In the genomic region with DNA sequence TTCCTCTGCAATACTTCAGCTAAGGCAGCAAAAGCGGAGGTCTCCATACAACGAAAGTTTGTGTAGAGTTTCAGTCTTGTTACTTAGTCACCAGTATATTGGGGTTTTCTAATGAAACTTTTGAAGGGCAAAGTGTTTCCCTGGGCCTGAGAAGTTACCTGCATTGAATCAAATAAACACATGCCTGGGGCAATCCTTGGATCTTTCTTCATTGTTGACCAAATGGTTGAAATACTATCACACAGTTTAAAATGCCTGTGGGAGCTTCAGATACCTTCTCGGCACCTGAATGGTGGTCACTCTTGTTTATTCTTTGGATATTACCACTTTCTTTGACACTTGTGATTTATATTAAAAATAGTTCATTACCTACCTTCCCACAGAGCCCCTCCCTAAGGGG, we compare ENCODE assay signal across 1 cellular context.
TF ChIP-seq lines count a peak whose summit lies in the region.

No MANE protein-coding gene starts in this region.

TF ChIP-seq in H1, 55 proteins besides CTCF, POLR2A, EP300 and RAD21:
- TF ChIP-seq ZNF274 (IDR thresholded peaks at IDR 0.05; ENCODE audit: borderline replicate concordance, extremely low read depth, low read length) (no peak), KDM1A (IDR thresholded peaks at IDR 0.05; ENCODE audit: borderline replicate concordance, low read length) (no peak), MAX (IDR thresholded peaks at IDR 0.05) (no peak), CBX8 (IDR thresholded peaks at IDR 0.05; ENCODE audit: borderline replicate concordance, low read depth, low read length) (no peak), POU5F1 (IDR thresholded peaks at IDR 0.05; ENCODE audit: low read depth, low read length) (no peak), BCL11A (IDR thresholded peaks at IDR 0.05; ENCODE audit: low read depth in 2 of 2, low read length in 2 of 2) (no peak), POLR2AphosphoS5 (IDR thresholded peaks at IDR 0.05; ENCODE audit: low read depth, low read length) (no peak), CBX5 (IDR thresholded peaks at IDR 0.05; ENCODE audit: low read depth, low read length) (no peak), RBBP5 (IDR thresholded peaks at IDR 0.05; ENCODE audit: borderline replicate concordance, low read depth, low read length) (no peak), PHF8 (conservative IDR thresholded peaks at IDR 0.05; ENCODE audit: low read depth, low read length) (no peak), TAF7 (optimal IDR thresholded peaks at IDR 0.05; ENCODE audit: borderline replicate concordance, low read depth, low read length) (no peak), MAFK (IDR thresholded peaks at IDR 0.05; ENCODE audit: low read depth, low read length) (no peak), YY1 (IDR thresholded peaks at IDR 0.05; ENCODE audit: low read depth, low read length) (no peak), JUND (IDR thresholded peaks at IDR 0.05; ENCODE audit: low read length) (no peak), RXRA (IDR thresholded peaks at IDR 0.05; ENCODE audit: insufficient read depth, low read depth, low read length) (no peak), CEBPB (IDR thresholded peaks at IDR 0.05; ENCODE audit: low read depth, low read length) (no peak)
- TF ChIP-seq, protein P1, sequence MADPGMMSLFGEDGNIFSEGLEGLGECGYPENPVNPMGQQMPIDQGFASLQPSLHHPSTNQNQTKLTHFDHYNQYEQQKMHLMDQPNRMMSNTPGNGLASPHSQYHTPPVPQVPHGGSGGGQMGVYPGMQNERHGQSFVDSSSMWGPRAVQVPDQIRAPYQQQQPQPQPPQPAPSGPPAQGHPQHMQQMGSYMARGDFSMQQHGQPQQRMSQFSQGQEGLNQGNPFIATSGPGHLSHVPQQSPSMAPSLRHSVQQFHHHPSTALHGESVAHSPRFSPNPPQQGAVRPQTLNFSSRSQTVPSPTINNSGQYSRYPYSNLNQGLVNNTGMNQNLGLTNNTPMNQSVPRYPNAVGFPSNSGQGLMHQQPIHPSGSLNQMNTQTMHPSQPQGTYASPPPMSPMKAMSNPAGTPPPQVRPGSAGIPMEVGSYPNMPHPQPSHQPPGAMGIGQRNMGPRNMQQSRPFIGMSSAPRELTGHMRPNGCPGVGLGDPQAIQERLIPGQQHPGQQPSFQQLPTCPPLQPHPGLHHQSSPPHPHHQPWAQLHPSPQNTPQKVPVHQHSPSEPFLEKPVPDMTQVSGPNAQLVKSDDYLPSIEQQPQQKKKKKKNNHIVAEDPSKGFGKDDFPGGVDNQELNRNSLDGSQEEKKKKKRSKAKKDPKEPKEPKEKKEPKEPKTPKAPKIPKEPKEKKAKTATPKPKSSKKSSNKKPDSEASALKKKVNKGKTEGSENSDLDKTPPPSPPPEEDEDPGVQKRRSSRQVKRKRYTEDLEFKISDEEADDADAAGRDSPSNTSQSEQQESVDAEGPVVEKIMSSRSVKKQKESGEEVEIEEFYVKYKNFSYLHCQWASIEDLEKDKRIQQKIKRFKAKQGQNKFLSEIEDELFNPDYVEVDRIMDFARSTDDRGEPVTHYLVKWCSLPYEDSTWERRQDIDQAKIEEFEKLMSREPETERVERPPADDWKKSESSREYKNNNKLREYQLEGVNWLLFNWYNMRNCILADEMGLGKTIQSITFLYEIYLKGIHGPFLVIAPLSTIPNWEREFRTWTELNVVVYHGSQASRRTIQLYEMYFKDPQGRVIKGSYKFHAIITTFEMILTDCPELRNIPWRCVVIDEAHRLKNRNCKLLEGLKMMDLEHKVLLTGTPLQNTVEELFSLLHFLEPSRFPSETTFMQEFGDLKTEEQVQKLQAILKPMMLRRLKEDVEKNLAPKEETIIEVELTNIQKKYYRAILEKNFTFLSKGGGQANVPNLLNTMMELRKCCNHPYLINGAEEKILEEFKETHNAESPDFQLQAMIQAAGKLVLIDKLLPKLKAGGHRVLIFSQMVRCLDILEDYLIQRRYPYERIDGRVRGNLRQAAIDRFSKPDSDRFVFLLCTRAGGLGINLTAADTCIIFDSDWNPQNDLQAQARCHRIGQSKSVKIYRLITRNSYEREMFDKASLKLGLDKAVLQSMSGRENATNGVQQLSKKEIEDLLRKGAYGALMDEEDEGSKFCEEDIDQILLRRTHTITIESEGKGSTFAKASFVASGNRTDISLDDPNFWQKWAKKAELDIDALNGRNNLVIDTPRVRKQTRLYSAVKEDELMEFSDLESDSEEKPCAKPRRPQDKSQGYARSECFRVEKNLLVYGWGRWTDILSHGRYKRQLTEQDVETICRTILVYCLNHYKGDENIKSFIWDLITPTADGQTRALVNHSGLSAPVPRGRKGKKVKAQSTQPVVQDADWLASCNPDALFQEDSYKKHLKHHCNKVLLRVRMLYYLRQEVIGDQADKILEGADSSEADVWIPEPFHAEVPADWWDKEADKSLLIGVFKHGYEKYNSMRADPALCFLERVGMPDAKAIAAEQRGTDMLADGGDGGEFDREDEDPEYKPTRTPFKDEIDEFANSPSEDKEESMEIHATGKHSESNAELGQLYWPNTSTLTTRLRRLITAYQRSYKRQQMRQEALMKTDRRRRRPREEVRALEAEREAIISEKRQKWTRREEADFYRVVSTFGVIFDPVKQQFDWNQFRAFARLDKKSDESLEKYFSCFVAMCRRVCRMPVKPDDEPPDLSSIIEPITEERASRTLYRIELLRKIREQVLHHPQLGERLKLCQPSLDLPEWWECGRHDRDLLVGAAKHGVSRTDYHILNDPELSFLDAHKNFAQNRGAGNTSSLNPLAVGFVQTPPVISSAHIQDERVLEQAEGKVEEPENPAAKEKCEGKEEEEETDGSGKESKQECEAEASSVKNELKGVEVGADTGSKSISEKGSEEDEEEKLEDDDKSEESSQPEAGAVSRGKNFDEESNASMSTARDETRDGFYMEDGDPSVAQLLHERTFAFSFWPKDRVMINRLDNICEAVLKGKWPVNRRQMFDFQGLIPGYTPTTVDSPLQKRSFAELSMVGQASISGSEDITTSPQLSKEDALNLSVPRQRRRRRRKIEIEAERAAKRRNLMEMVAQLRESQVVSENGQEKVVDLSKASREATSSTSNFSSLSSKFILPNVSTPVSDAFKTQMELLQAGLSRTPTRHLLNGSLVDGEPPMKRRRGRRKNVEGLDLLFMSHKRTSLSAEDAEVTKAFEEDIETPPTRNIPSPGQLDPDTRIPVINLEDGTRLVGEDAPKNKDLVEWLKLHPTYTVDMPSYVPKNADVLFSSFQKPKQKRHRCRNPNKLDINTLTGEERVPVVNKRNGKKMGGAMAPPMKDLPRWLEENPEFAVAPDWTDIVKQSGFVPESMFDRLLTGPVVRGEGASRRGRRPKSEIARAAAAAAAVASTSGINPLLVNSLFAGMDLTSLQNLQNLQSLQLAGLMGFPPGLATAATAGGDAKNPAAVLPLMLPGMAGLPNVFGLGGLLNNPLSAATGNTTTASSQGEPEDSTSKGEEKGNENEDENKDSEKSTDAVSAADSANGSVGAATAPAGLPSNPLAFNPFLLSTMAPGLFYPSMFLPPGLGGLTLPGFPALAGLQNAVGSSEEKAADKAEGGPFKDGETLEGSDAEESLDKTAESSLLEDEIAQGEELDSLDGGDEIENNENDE (IDR thresholded peaks at IDR 0.05; ENCODE audit: insufficient replicate concordance, low read length) = no peak
